ENCODE assay signal across 18 cellular contexts in the genomic region with DNA sequence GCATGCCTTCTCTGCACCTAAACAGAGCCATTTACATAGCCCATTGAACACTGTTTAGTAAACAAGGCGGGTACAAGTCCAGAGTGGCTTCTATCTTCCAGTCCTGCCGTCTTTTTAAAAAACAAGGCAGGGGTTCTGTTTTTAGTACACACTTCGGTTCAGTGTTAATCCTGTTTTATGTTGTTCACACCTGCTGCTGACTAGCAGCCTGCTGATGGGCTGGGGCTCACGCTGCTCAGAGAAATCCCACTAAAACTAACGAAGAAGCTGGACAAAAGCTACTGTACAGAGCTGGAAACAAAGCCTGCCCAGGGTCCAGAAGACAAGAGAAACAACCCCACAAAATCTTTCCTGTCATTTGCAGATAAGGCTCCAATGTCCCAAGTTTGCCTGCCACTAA. TPM values are rescaled to one million over a fixed set of nuclear protein-coding genes. Genes with fewer than 3 reads are reported as not detected.
DNase-seq lines count a peak whose midpoint lies in the region; ATAC-seq and TF ChIP-seq lines count a peak whose summit lies in the region.
"Had no signal": no experiment of that assay in that cellular context is flagged by ENCODE, and none has a peak within 500 bp of the region (broad histone marks: within the 10 kb centered on the region; RNA-seq: fewer than 3 reads in every experiment).

No MANE protein-coding gene starts in this region.

- TF ChIP-seq POLR2A in heart left ventricle (IDR thresholded peaks at IDR 0.05), result no peak

- intact Hi-C loops in heart left ventricle (cut with DNase I) (no loop called here), tibial artery (cut with DNase I; ENCODE audit: low total_unique reads) (no loop called here)

- peaks cover 11% of the 10 kb centered on the region for H3F3A ChIP-seq in neural progenitor cell (ENCODE audit: low read depth)

- H3K9me3 Mint-ChIP-seq in neural progenitor cell, result no peaks in the 10 kb centered on the region
- H3K9me3 Mint-ChIP-seq: H9 had no signal

- H3K4me1 Mint-ChIP-seq in neural progenitor cell, result peaks cover 32% of the 10 kb centered on the region
- H3K4me1 Mint-ChIP-seq: CD4-positive, CD25-positive, alpha-beta regulatory T cell had no signal

- no peak overlapping the region for H3K4me3 Mint-ChIP-seq in neural progenitor cell
- H3K4me3 Mint-ChIP-seq: CD4-positive, CD25-positive, alpha-beta regulatory T cell; H9 had no signal

- no peaks in the 10 kb centered on the region for H4K20me1 ChIP-seq in neural progenitor cell (ENCODE audit: low read depth)

- no peak overlapping the region for H3K27ac Mint-ChIP-seq in neural progenitor cell
- H3K27ac Mint-ChIP-seq: CD4-positive, CD25-positive, alpha-beta regulatory T cell had no signal

- H3K27me3 ChIP-seq in heart left ventricle (no peaks in the 10 kb centered on the region), neural progenitor cell (no peaks in the 10 kb centered on the region), tibial artery (peaks cover 0 to 9% of the 10 kb centered on the region in 2 donors)

- H3K27me3 Mint-ChIP-seq in neural progenitor cell (ENCODE audit: insufficient read depth, low read depth), result peaks cover 3% of the 10 kb centered on the region
- H3K27me3 Mint-ChIP-seq: CD4-positive, CD25-positive, alpha-beta regulatory T cell had no signal

- ATAC-seq in heart left ventricle (peak; percentile 46 to 77 (median 68)), GM21360 (IDR thresholded peaks at IDR 0.05; ENCODE audit: unreplicated experiment) (no peak)

- peak; percentile 18 for DNase-seq in SHP77 treated with DMSO at 0.1 percent for 48 hours (lab: John Stamatoyannopoulos, UW)
- no peak for DNase-seq in SHP77 (lab: John Stamatoyannopoulos, UW)
- peak; percentile 55 for DNase-seq in NCI-H524 treated with DMSO at 0.1 percent for 48 hours (lab: John Stamatoyannopoulos, UW)
- no peak for DNase-seq in heart left ventricle
- DNase-seq in neural progenitor cell (ENCODE audit: low spot score), result peak; percentile 51
- DNase-seq in AG08396 (ENCODE audit: low spot score), result no peak
- DNase-seq in tibial artery, result no peak
- DNase-seq: AML-193; Calu3; CD4-positive, CD25-positive, alpha-beta regulatory T cell; DMS79; H9; NCI-H1048; NCI-H526 treated with DMSO at 0.1 percent for 48 hours had no signal

- H3K36me3 ChIP-seq in heart left ventricle (no peaks in the 10 kb centered on the region), neural progenitor cell (no peaks in the 10 kb centered on the region), tibial artery (no peaks in the 10 kb centered on the region)

- H3K4me3 ChIP-seq in heart left ventricle, result no peak overlapping the region
- no peak overlapping the region for H3K4me3 ChIP-seq in neural progenitor cell
- no peak overlapping the region for H3K4me3 ChIP-seq in tibial artery

- 19 to 20% (median 19%) methylated on average over 5 of the region's 5 CpGs for WGBS in heart left ventricle, 4 donors

- no peaks in the 10 kb centered on the region for H3K79me2 ChIP-seq in neural progenitor cell (ENCODE audit: low read depth)

- TF ChIP-seq CTCF in heart left ventricle (IDR thresholded peaks at IDR 0.05) (no peak), neural progenitor cell (IDR thresholded peaks at IDR 0.05) (no peak), tibial artery (IDR thresholded peaks at IDR 0.05) (no peak)

- H3K9ac ChIP-seq in neural progenitor cell, result no peak overlapping the region

- peak overlapping the region; percentile 59 for H3K4me2 ChIP-seq in neural progenitor cell

- H3K9me3 ChIP-seq in heart left ventricle (no peaks in the 10 kb centered on the region), neural progenitor cell (ENCODE audit: low read depth) (no peaks in the 10 kb centered on the region), tibial artery (no peaks in the 10 kb centered on the region)

- no peaks in the 10 kb centered on the region for H3K36me3 Mint-ChIP-seq in neural progenitor cell
- H3K36me3 Mint-ChIP-seq: CD4-positive, CD25-positive, alpha-beta regulatory T cell had no signal

- H3K4me1 ChIP-seq in heart left ventricle, result peaks cover 0 to 30% (median 0%) of the 10 kb centered on the region in 12 donors
- peaks cover 38% of the 10 kb centered on the region for H3K4me1 ChIP-seq in neural progenitor cell
- no peaks in the 10 kb centered on the region for H3K4me1 ChIP-seq in tibial artery

- H2AFZ ChIP-seq in neural progenitor cell (replicated peaks), result no peak overlapping the region

- H3K27ac ChIP-seq in heart left ventricle (peak overlapping the region in 5 of 12 donors; percentile 7 to 39 (median 29)), neural progenitor cell (no peak overlapping the region), tibial artery (no peak overlapping the region)

RNA-seq across cellular contexts. Expression of gene ESRRG, which starts 13.2 kb away (rescaled TPM):
- total RNA-seq in heart left ventricle (10 to 100 TPM; 26.6 to 45.2 (median 40.4) TPM), neural progenitor cell (ENCODE audit: low replicate concordance) (2.1 and 3.0 TPM in 2 replicates)
- polyA plus RNA-seq in heart left ventricle, result 10 to 100 TPM in 1 of 2 donors, 1 to 10 TPM in 1; 5.4 to 13.3 TPM
- total RNA-seq: CD4-positive, CD25-positive, alpha-beta regulatory T cell; G401; HT-29; T-helper 1 cell treated with Interleukin-12 subunit alpha and Interleukin-12 subunit beta and Interleukin-4 antibody, amounts not matched to agents 30 ng/mL and 1 ng/mL, for 36 hours had no signal
- polyA plus RNA-seq: CD4-positive, CD25-positive, alpha-beta regulatory T cell had no signal

Comparison
In these comparisons a context has a peak if more than half of its experiments do, and no peak if none do; other contexts are left out.
1. DNase-seq: peak in SHP77 treated with DMSO at 0.1 percent for 48 hours (single experiment), NCI-H524 treated with DMSO at 0.1 percent for 48 hours (single experiment) and neural progenitor cell (single experiment); none in SHP77 (0 of 2), heart left ventricle (0 of 5), AG08396 (single experiment) and tibial artery (0 of 2).